In genomic region chr1:42462828-42463763, GRCh38 we compare ENCODE assay signal across 8 cellular contexts. TPM values are rescaled to one million over a fixed set of nuclear protein-coding genes. Genes with fewer than 3 reads are reported as not detected.
A peak's percentile ranks its signal among the peaks of the same experiment; 100 is the strongest.
DNase-seq lines count a peak whose midpoint lies in the region; ATAC-seq and TF ChIP-seq lines count a peak whose summit lies in the region.

Gene CCDC30, plus strand, starts transcription at chr1:42463286. Its CDS starts 17,266 bp downstream, at chr1:42480552.

- H3K9ac ChIP-seq in fibroblast of lung (ENCODE audit: insufficient read depth, low read length), result peak within 1 kb of the TSS; percentile 40

- H3K4me3 Mint-ChIP-seq in GM23338 (peak within 1 kb of the TSS; percentile 90), naive B cell (peak within 1 kb of the TSS; percentile 82 to 96 (median 92))

- H3K27ac ChIP-seq in GM23338 (ENCODE audit: low read depth) (peak within 1 kb of the TSS; percentile 22; the same call in 1 of the 2 replicates), fibroblast of lung (ENCODE audit: insufficient read depth, low read length) (peak within 1 kb of the TSS; percentile 74)

- H3K9me3 ChIP-seq in fibroblast of lung (ENCODE audit: control insufficient read depth, insufficient read depth, low read depth, low read length), result no peaks in the 10 kb centered on the region

- H3F3A ChIP-seq in GM23338 (replicated peaks; ENCODE audit: low read depth), result no peaks in the 10 kb centered on the region

- H2AFZ ChIP-seq in GM23338 (peak within 1 kb of the TSS; percentile 93), fibroblast of lung (ENCODE audit: low read length) (peak within 1 kb of the TSS; percentile 45)

- H3K27ac Mint-ChIP-seq in GM23338 (peak within 1 kb of the TSS; percentile 89), naive B cell (peak within 1 kb of the TSS; percentile 98 to 99 (median 98))

- H3K4me2 ChIP-seq in GM23338 (peak within 1 kb of the TSS; percentile 94), fibroblast of lung (ENCODE audit: extremely low read depth, insufficient read depth, low read length) (peak within 1 kb of the TSS; percentile 96)

- no peaks in the 10 kb centered on the region for H3K9me2 ChIP-seq in GM23338 (ENCODE audit: insufficient read depth)

- peaks cover 12% of the 10 kb centered on the region for H3K4me1 Mint-ChIP-seq in GM23338
- peaks cover 16 to 39% (median 34%) of the 10 kb centered on the region in 3 donors for H3K4me1 Mint-ChIP-seq in naive B cell

- H3K4me1 ChIP-seq in GM23338 (ENCODE audit: insufficient read depth) (peaks cover 8% of the 10 kb centered on the region), fibroblast of lung (ENCODE audit: control insufficient read depth, extremely low read depth, insufficient read depth, low read length) (no peaks in the 10 kb centered on the region)

- peaks cover 7% of the 10 kb centered on the region; the same call in 1 of the 2 replicates for H3K27me3 ChIP-seq in GM23338 (ENCODE audit: insufficient read depth)
- no peaks in the 10 kb centered on the region for H3K27me3 ChIP-seq in fibroblast of lung (ENCODE audit: control insufficient read depth, insufficient read depth, low read length)

- DNase-seq in DMS79 treated with DMSO at 0.1 percent for 48 hours (lab: John Stamatoyannopoulos, UW), result peak; percentile 99
- peak; percentile 99 for DNase-seq in GM23338 (ENCODE audit: low spot score)
- DNase-seq in Kasumi-1 (lab: John Stamatoyannopoulos, UW), result peak; percentile 98
- peak; percentile 99 for DNase-seq in RKO (ENCODE audit: low spot score)
- peak; percentile 90 to 93 for DNase-seq in activated T-helper 1 cell treated with anti-CD3 and anti-CD28 coated beads, Interleukin-2, amount 50 U/mL, for 16 hours (ENCODE audit: low read depth in 1 of 2, low spot score in 1 of 2)
- DNase-seq in fibroblast of lung (ENCODE audit: low read depth in 2 of 2), result peak; percentile 97 to 98
- DNase-seq in naive B cell, result peak; percentile 98
- peak; percentile 85 to 97 for DNase-seq in stimulated activated CD8-positive, alpha-beta memory T cell treated with anti-CD3 and anti-CD28 coated beads, Interleukin-7, amount 100 ng/mL, for 48 hours (ENCODE audit: extremely low read depth in 1 of 2, low read depth in 1 of 2)

- peak; percentile 99 for ATAC-seq in GM23338
- peak; percentile 91 to 92 for ATAC-seq in naive B cell (ENCODE audit: low read depth in 2 of 2)

- no peaks in the 10 kb centered on the region for H3K27me3 Mint-ChIP-seq in GM23338 (ENCODE audit: insufficient read depth, low read depth, poor library complexity)
- no peaks in the 10 kb centered on the region for H3K27me3 Mint-ChIP-seq in naive B cell

- no peak for TF ChIP-seq CTCF in GM23338 (conservative IDR thresholded peaks at IDR 0.05; ENCODE audit: low read depth in 2 of 2)
- TF ChIP-seq CTCF in fibroblast of lung (conservative IDR thresholded peaks at IDR 0.05 in 1 of 2, IDR thresholded peaks at IDR 0.05 in 1 of 2; ENCODE audit: low read depth in 1 of 2, low read length in 2 of 2), result no peak

- H3K9me3 Mint-ChIP-seq in GM23338 (no peaks in the 10 kb centered on the region), naive B cell (no peaks in the 10 kb centered on the region)

- H3K36me3 Mint-ChIP-seq in GM23338 (ENCODE audit: low read depth) (peaks cover 17% of the 10 kb centered on the region), naive B cell (peaks cover 13 to 15% of the 10 kb centered on the region in 2 donors)

- peaks cover 8% of the 10 kb centered on the region; the same call in 1 of the 2 replicates for H3K79me2 ChIP-seq in GM23338 (replicated peaks; ENCODE audit: insufficient read depth)
- H3K79me2 ChIP-seq in fibroblast of lung (ENCODE audit: control insufficient read depth, insufficient read depth, low read length), result no peaks in the 10 kb centered on the region

- H3K36me3 ChIP-seq in GM23338 (ENCODE audit: insufficient read depth), result no peaks in the 10 kb centered on the region; the same call in 1 of the 2 replicates
- no peaks in the 10 kb centered on the region for H3K36me3 ChIP-seq in fibroblast of lung (ENCODE audit: control insufficient read depth, insufficient read depth, low read length)

- peak within 1 kb of the TSS; percentile 64 for H3K4me3 ChIP-seq in GM23338
- peak within 1 kb of the TSS; percentile 40 to 74 (median 61) for H3K4me3 ChIP-seq in fibroblast of lung (replicated peaks in 1 of 4; ENCODE audit: control extremely low read depth in 1 of 4, insufficient read depth in 1 of 4, low read depth in 3 of 4, low read length in 4 of 4)

- H4K20me1 ChIP-seq in GM23338 (replicated peaks; ENCODE audit: insufficient read depth) (no peaks in the 10 kb centered on the region), fibroblast of lung (ENCODE audit: control insufficient read depth, extremely low read depth, insufficient read depth, low read length) (no peaks in the 10 kb centered on the region)

TF ChIP-seq in GM23338, 12 proteins besides CTCF, POLR2A, EP300 and RAD21:
- TF ChIP-seq ZNF114 (CRISPR knock-in tag; IDR thresholded peaks at IDR 0.05), result no peak
- TF ChIP-seq CREB1 (CRISPR knock-in tag; IDR thresholded peaks at IDR 0.05; ENCODE audit: low read depth), result peak; percentile 61
- TF ChIP-seq ZNF331 (CRISPR knock-in tag; IDR thresholded peaks at IDR 0.05; ENCODE audit: low read depth), result no peak
- no peak for TF ChIP-seq EZH2phosphoT487 (IDR thresholded peaks at IDR 0.05; ENCODE audit: unreplicated experiment)
- peak; percentile 33; the same call in 1 of the 2 replicates for TF ChIP-seq ETS1 (IDR thresholded peaks at IDR 0.05)
- TF ChIP-seq JUNB (IDR thresholded peaks at IDR 0.05; ENCODE audit: unreplicated experiment), result no peak
TF ChIP-seq in GM23338: peak in this region for 2.

RNA-seq across cellular contexts. Expression of gene CCDC30, which starts in this region (rescaled TPM):
- 0.23 and 0.56 TPM in 2 replicates for total RNA-seq in GM23338 (2014; rRNA removed; shearing (Covaris generic))
- polyA plus RNA-seq in GM23338 (2016; fragmentation: Nextera tagmentation; extraction: Ambion mirVana) (1.8 and 2.0 TPM in 2 replicates), fibroblast of lung (0.37 and 0.56 TPM in 2 replicates), naive B cell (ENCODE audit: low read depth in 6 of 6) (1 to 10 TPM in 5 of 6 donors, under 1 TPM in 1; 0.72 to 4.0 (median 1.3) TPM)
- 1.3 TPM in 2 replicates for total RNA-seq in fibroblast of lung
- 0.22 and 1.1 TPM in 2 replicates for polyA plus RNA-seq in fibroblast of lung (2012)
- 0.08 and 0.96 TPM in 2 replicates for polyA minus RNA-seq in fibroblast of lung (ENCODE audit: low replicate concordance)

Comparison
In these comparisons a context has a peak if more than half of its experiments do, and no peak if none do; other contexts are left out.
1. Peak in every context shown above with its lines: DNase-seq, ATAC-seq, H3K4me3 ChIP-seq and H3K27ac ChIP-seq.